ENCODE assay signal across 1 cellular context in genomic region chr3:139301654-139302053, GRCh38.
TF ChIP-seq lines count a peak whose summit lies in the region.

No MANE protein-coding gene starts in this region.

TF ChIP-seq in IMR-90, 13 proteins besides CTCF, POLR2A, EP300 and RAD21 (continued from another document):
- TF ChIP-seq SMC3 (IDR thresholded peaks at IDR 0.05; ENCODE audit: low read depth, low read length), result no peak
- TF ChIP-seq USF2 (IDR thresholded peaks at IDR 0.05; ENCODE audit: low read depth, low read length), result no peak
- no peak for TF ChIP-seq RCOR1 (IDR thresholded peaks at IDR 0.05; ENCODE audit: insufficient replicate concordance, low read length)
- no peak for TF ChIP-seq FOS (IDR thresholded peaks at IDR 0.05; ENCODE audit: low read depth, low read length)
- no peak for TF ChIP-seq RFX5 (IDR thresholded peaks at IDR 0.05; ENCODE audit: low read depth, low read length)
- no peak for TF ChIP-seq NFE2L2 (IDR thresholded peaks at IDR 0.05; ENCODE audit: low read depth, low read length)
- no peak for TF ChIP-seq ELK1 (IDR thresholded peaks at IDR 0.05; ENCODE audit: borderline replicate concordance, low read depth, low read length)
- no peak for TF ChIP-seq MXI1 (IDR thresholded peaks at IDR 0.05; ENCODE audit: borderline replicate concordance, low read depth, low read length)
- no peak for TF ChIP-seq MAZ (IDR thresholded peaks at IDR 0.05; ENCODE audit: borderline replicate concordance, low read depth, low read length)
- no peak for TF ChIP-seq MAFK (IDR thresholded peaks at IDR 0.05; ENCODE audit: low read depth, low read length)
